ENCODE assay signal across 37 cellular contexts in the genomic region with DNA sequence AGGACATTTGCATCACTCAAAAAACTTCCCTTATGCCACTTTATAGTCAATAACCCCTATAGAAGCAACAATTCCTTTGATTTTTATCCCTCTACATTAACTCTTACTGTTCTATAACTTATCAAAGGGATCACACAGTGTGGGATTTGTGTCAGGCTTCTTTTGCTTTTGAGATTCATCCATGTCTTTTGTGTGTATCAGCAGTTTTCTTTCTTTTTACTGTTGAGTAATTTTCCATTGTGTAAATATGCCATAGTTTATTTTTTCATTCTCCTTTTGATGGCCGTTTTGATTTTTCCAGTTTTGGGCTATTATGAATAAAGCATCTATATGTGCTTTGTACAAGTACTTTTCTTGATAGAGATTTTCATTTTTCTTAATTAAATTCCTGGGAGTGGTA.
"Had no signal": no experiment of that assay in that cellular context is flagged by ENCODE, and none has a peak within 500 bp of the region (broad histone marks: within the 10 kb centered on the region; RNA-seq: fewer than 3 reads in every experiment).

No MANE protein-coding gene starts in this region.

- H3K36me3 ChIP-seq: MG63 had no signal

- H3K9me3 ChIP-seq: MG63 had no signal

- H3K27me3 ChIP-seq: MG63 had no signal

- H3K4me3 ChIP-seq: MG63 had no signal

- DNase-seq: Karpas-422, Kasumi-1, MG63, MM.1S, MV-4-11, NCI-H1048, NCI-H1092, NCI-H1092 treated with DMSO at 0.1 percent for 48 hours, NCI-H1105, NCI-H1105 treated with DMSO at 0.1 percent for 48 hours, NCI-H1417, NCI-H1417 treated with DMSO at 0.1 percent for 48 hours, NCI-H1436, NCI-H1436 treated with DMSO at 0.1 percent for 48 hours, NCI-H146, NCI-H1694, NCI-H1694 treated with DMSO at 0.1 percent for 48 hours, NCI-H187, NCI-H187 treated with DMSO at 0.1 percent for 48 hours, NCI-H1930, NCI-H2029, NCI-H2029 treated with DMSO at 0.1 percent for 48 hours, NCI-H2081, NCI-H2081 treated with DMSO at 0.1 percent for 48 hours, NCI-H2107, NCI-H2171, NCI-H2171 treated with DMSO at 0.1 percent for 48 hours, NCI-H2227 treated with DMSO at 0.1 percent for 48 hours, NCI-H226, NCI-H345, NCI-H446, NCI-H446 treated with DMSO at 0.1 percent for 48 hours, NCI-H510A, NCI-H510A treated with DMSO at 0.1 percent for 48 hours, NCI-H524, NCI-H524 treated with DMSO at 0.1 percent for 48 hours, NCI-H526 had no signal
